In the genomic region with DNA sequence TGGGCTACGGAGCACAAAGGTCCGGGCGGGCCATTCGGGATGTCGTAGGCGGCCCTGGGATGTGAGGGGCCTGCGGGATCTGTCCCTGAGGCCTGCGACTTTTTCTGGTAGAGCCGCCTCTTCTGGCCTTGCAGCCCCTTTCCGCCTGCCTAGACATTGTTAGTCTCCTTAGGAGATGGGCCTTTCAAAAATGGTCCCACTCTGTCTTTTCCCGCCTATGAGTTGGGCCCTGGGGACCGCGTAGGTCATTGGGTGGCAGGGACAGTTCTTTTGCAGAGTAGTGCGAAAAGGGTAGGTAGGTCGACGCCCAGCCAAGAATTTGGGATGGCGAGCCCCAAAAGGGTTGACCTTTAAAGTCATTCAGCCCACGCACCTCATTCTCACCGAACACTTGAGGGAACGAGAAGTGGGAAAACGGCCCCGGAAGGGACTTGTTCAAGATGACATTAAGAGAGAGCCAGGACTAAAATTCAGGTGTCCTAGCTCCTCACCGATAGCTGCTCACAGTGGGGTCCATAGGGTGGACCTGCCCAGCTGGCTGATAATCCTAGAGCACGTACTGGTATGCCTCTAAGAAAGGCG, we compare ENCODE assay signal across 8 cellular contexts. TPM values are rescaled to one million over a fixed set of nuclear protein-coding genes. Genes with fewer than 3 reads are reported as not detected.
DNase-seq lines count a peak whose midpoint lies in the region; ATAC-seq lines count a peak whose summit lies in the region.

No MANE protein-coding gene starts in this region.

- intact Hi-C loops in activated T-helper 2 cell treated with anti-CD3 and anti-CD28 coated beads, Interferon-gamma antibody, Interleukin-2, Interleukin-4, amounts not matched to agents 10 μg/mL and 5 μg/mL and 100 μg/mL, durations not matched to agents 14 hours and 24 hours and 36 hours (cut with micrococcal nuclease), result loop anchor here (1.0 kb wide), 2 partner anchors 13 to 26 kb away; partner anchors contain the start of gene COX8A
- intact Hi-C loops in posterior cingulate gyrus (cut with DNase I), result no loop called here

- H3K4me3 ChIP-seq in iPS-18c (ENCODE audit: insufficient read depth, low read depth, low read length), result peak overlapping the region; percentile 97

- H3K9me3 ChIP-seq in iPS-18c (ENCODE audit: control insufficient read depth, insufficient read depth, low read length), result no peaks in the 10 kb centered on the region

- ATAC-seq in HG03469 (IDR thresholded peaks at IDR 0.05; ENCODE audit: unreplicated experiment), result peak; percentile 10
- ATAC-seq in stimulated activated naive CD8-positive, alpha-beta T cell treated with anti-CD3 and anti-CD28 coated beads, Interleukin-15, amount 100 ng/mL, for 72 hours, result no peak

- no peaks in the 10 kb centered on the region for H3K27me3 Mint-ChIP-seq in activated T-helper 2 cell treated with anti-CD3 and anti-CD28 coated beads, Interferon-gamma antibody, Interleukin-2, Interleukin-4, amounts not matched to agents 10 μg/mL and 5 μg/mL and 100 μg/mL, durations not matched to agents 14 hours and 24 hours and 36 hours (ENCODE audit: low read depth)
- H3K27me3 Mint-ChIP-seq in stimulated activated naive CD8-positive, alpha-beta T cell treated with anti-CD3 and anti-CD28 coated beads, Interleukin-15, amount 100 ng/mL, for 72 hours, result no peaks in the 10 kb centered on the region

- no peaks in the 10 kb centered on the region for H3K9me3 Mint-ChIP-seq in activated T-helper 2 cell treated with anti-CD3 and anti-CD28 coated beads, Interferon-gamma antibody, Interleukin-2, Interleukin-4, amounts not matched to agents 10 μg/mL and 5 μg/mL and 100 μg/mL, durations not matched to agents 14 hours and 24 hours and 36 hours
- no peaks in the 10 kb centered on the region for H3K9me3 Mint-ChIP-seq in stimulated activated naive CD8-positive, alpha-beta T cell treated with anti-CD3 and anti-CD28 coated beads, Interleukin-15, amount 100 ng/mL, for 72 hours

- peaks cover 18% of the 10 kb centered on the region for H3K4me1 Mint-ChIP-seq in activated T-helper 2 cell treated with anti-CD3 and anti-CD28 coated beads, Interferon-gamma antibody, Interleukin-2, Interleukin-4, amounts not matched to agents 10 μg/mL and 5 μg/mL and 100 μg/mL, durations not matched to agents 14 hours and 24 hours and 36 hours (ENCODE audit: low read depth)
- peaks cover 42% of the 10 kb centered on the region for H3K4me1 Mint-ChIP-seq in stimulated activated naive CD8-positive, alpha-beta T cell treated with anti-CD3 and anti-CD28 coated beads, Interleukin-15, amount 100 ng/mL, for 72 hours

- H3K27ac Mint-ChIP-seq in activated T-helper 2 cell treated with anti-CD3 and anti-CD28 coated beads, Interferon-gamma antibody, Interleukin-2, Interleukin-4, amounts not matched to agents 10 μg/mL and 5 μg/mL and 100 μg/mL, durations not matched to agents 14 hours and 24 hours and 36 hours, result peak overlapping the region; percentile 33
- peak overlapping the region; percentile 19 to 33 for H3K27ac Mint-ChIP-seq in stimulated activated naive CD8-positive, alpha-beta T cell treated with anti-CD3 and anti-CD28 coated beads, Interleukin-15, amount 100 ng/mL, for 72 hours

- H3K4me3 Mint-ChIP-seq in activated T-helper 2 cell treated with anti-CD3 and anti-CD28 coated beads, Interferon-gamma antibody, Interleukin-2, Interleukin-4, amounts not matched to agents 10 μg/mL and 5 μg/mL and 100 μg/mL, durations not matched to agents 14 hours and 24 hours and 36 hours (ENCODE audit: low read depth), result peak overlapping the region; percentile 76
- H3K4me3 Mint-ChIP-seq in stimulated activated naive CD8-positive, alpha-beta T cell treated with anti-CD3 and anti-CD28 coated beads, Interleukin-15, amount 100 ng/mL, for 72 hours, result peak overlapping the region; percentile 75 to 98

- peaks cover 46% of the 10 kb centered on the region for H3K36me3 Mint-ChIP-seq in activated T-helper 2 cell treated with anti-CD3 and anti-CD28 coated beads, Interferon-gamma antibody, Interleukin-2, Interleukin-4, amounts not matched to agents 10 μg/mL and 5 μg/mL and 100 μg/mL, durations not matched to agents 14 hours and 24 hours and 36 hours (ENCODE audit: low read depth)

- DNase-seq in activated T-helper 2 cell treated with anti-CD3 and anti-CD28 coated beads, Interferon-gamma antibody, Interleukin-2, Interleukin-4, amounts not matched to agents 10 μg/mL and 5 μg/mL and 100 μg/mL, durations not matched to agents 14 hours and 24 hours and 36 hours (ENCODE audit: low spot score), result no peak
- DNase-seq in stimulated activated naive CD8-positive, alpha-beta T cell treated with anti-CD3 and anti-CD28 coated beads, Interleukin-15, amount 100 ng/mL, for 72 hours, result no peak
- DNase-seq in DMS 273 (lab: John Stamatoyannopoulos, UW; ENCODE audit: unreplicated experiment), result no peak
- DNase-seq in posterior cingulate gyrus, result no peak
- no peak for DNase-seq in HUDEP-2 (lab: John Stamatoyannopoulos, UW; ENCODE audit: unreplicated experiment in 76 of 76)
- no peak for DNase-seq in NCI-H526 treated with DMSO at 0.1 percent for 48 hours (lab: John Stamatoyannopoulos, UW)

RNA-seq across cellular contexts. Expression of gene OTUB1, which starts 0.8 kb away (rescaled TPM):
- total RNA-seq in activated T-helper 2 cell treated with anti-CD3 and anti-CD28 coated beads, Interferon-gamma antibody, Interleukin-2, Interleukin-4, amounts not matched to agents 10 μg/mL and 5 μg/mL and 100 μg/mL, durations not matched to agents 14 hours and 24 hours and 36 hours, result 107 and 110 TPM in 2 replicates

RNA-seq across cellular contexts. Expression of gene COX8A, which starts 12.6 kb away (rescaled TPM):
- 312 and 326 TPM in 2 replicates for total RNA-seq in activated T-helper 2 cell treated with anti-CD3 and anti-CD28 coated beads, Interferon-gamma antibody, Interleukin-2, Interleukin-4, amounts not matched to agents 10 μg/mL and 5 μg/mL and 100 μg/mL, durations not matched to agents 14 hours and 24 hours and 36 hours

RNA-seq across cellular contexts. Expression of gene NAA40, which starts 48.2 kb away (rescaled TPM):
- total RNA-seq in activated T-helper 2 cell treated with anti-CD3 and anti-CD28 coated beads, Interferon-gamma antibody, Interleukin-2, Interleukin-4, amounts not matched to agents 10 μg/mL and 5 μg/mL and 100 μg/mL, durations not matched to agents 14 hours and 24 hours and 36 hours, result 29.9 and 30.3 TPM in 2 replicates

RNA-seq across cellular contexts. Expression of gene FLRT1, which starts 48.7 kb away (rescaled TPM):
- total RNA-seq in activated T-helper 2 cell treated with anti-CD3 and anti-CD28 coated beads, Interferon-gamma antibody, Interleukin-2, Interleukin-4, amounts not matched to agents 10 μg/mL and 5 μg/mL and 100 μg/mL, durations not matched to agents 14 hours and 24 hours and 36 hours, result not detected in 2 replicates
